Comparison of ENCODE assay signal across 8 cellular contexts in the genomic region with DNA sequence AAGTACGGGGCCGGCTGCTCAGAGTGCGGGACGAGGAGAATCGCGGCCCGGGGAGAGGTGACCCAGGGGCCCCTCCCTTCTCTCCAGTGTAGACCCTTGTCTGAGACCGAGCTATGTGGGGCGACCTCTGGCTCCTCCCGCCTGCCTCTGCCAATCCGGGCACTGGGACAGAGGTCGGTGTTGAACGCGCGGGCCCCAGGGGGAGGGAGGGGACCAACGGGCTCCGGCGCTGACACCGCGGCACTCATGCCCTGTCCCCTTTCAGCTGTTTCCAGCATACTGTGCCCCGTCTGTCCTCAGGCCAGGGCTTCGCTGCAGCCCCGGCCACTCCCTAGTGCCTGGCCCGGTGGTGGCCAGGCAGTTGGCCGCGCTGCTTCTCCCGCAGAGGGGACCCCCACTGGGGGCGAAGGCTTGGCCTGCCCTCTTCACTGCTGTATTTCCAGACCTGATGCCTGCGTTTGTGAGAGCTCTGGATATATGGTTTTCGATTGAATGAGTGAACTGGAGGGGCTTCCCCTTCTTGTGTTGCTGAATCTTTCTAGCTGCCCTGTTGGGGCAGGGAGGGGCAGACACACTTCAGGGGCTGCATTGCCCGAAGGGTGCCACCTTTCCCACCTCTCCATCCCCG. TPM values are rescaled to one million over a fixed set of nuclear protein-coding genes. Genes with fewer than 3 reads are reported as not detected.
DNase-seq lines count a peak whose midpoint lies in the region; ATAC-seq, FAIRE-seq and TF ChIP-seq lines count a peak whose summit lies in the region.

No MANE protein-coding gene starts in this region.

- 7% methylated on average over 13 to 30 of the region's 32 CpGs for WGBS in upper lobe of left lung, 2 donors

- H3K4me1 ChIP-seq in neutrophil (ENCODE audit: control insufficient read depth in 1 of 2, insufficient read depth in 1 of 2, low read depth in 1 of 2, low read length in 1 of 2) (peaks cover 18 to 23% of the 10 kb centered on the region in 2 experiments), upper lobe of left lung (peaks cover 19 to 38% (median 27%) of the 10 kb centered on the region in 4 donors)

- no peak for TF ChIP-seq POLR2A in upper lobe of left lung (IDR thresholded peaks at IDR 0.05)

- H3K4me3 ChIP-seq in neutrophil (ENCODE audit: low read depth in 1 of 2, low read length in 1 of 2), result peak overlapping the region; percentile 92 to 96
- peak overlapping the region; percentile 39 to 80 (median 68) for H3K4me3 ChIP-seq in upper lobe of left lung

- TF ChIP-seq CTCF in neutrophil (IDR thresholded peaks at IDR 0.05) (no peak), upper lobe of left lung (IDR thresholded peaks at IDR 0.05) (no peak)

- peaks cover 42% of the 10 kb centered on the region for H3K36me3 ChIP-seq in neutrophil
- peaks cover 23 to 42% (median 37%) of the 10 kb centered on the region in 4 donors for H3K36me3 ChIP-seq in upper lobe of left lung

- H3K27ac ChIP-seq in neutrophil, result peak overlapping the region; percentile 77
- H3K27ac ChIP-seq in upper lobe of left lung, result peak overlapping the region; percentile 76 to 93 (median 86)

- ATAC-seq in HG02852 (IDR thresholded peaks at IDR 0.05; ENCODE audit: unreplicated experiment), result peak; percentile 31
- peak; percentile 53 to 73 for ATAC-seq in upper lobe of left lung (ENCODE audit: low FRiP score in 2 of 2)

- DNase-seq in NCI-H2196 (lab: John Stamatoyannopoulos, UW; ENCODE audit: unreplicated experiment), result peak; percentile 5
- DNase-seq in NCI-H2196 treated with DMSO at 0.1 percent for 48 hours (lab: John Stamatoyannopoulos, UW; ENCODE audit: unreplicated experiment), result no peak
- DNase-seq in NOMO-1 treated with dmso at 0.1 percent for 144 hours (lab: John Stamatoyannopoulos, UW; ENCODE audit: unreplicated experiment), result peak; percentile 14
- peak; percentile 29 for DNase-seq in activated gamma-delta T cell (lab: John Stamatoyannopoulos, UW)
- peak; percentile 49 to 64 for DNase-seq in frontal cortex (ENCODE audit: low spot score in 2 of 2)
- DNase-seq in upper lobe of left lung, result peak; percentile 80 to 87

- no peak for TF ChIP-seq EP300 in upper lobe of left lung (IDR thresholded peaks at IDR 0.05)

- FAIRE-seq in frontal cortex (lab: Jason Lieb, UNC), result no peak

- no peaks in the 10 kb centered on the region for H3K9me3 ChIP-seq in neutrophil
- H3K9me3 ChIP-seq in upper lobe of left lung, result no peaks in the 10 kb centered on the region

- H3K27me3 ChIP-seq in neutrophil (no peaks in the 10 kb centered on the region), upper lobe of left lung (no peaks in the 10 kb centered on the region)

RNA-seq across cellular contexts. Expression of a gene that starts 0.8 kb away (rescaled TPM):
- total RNA-seq in frontal cortex (31.8 TPM), upper lobe of left lung (100 to 1,000 TPM in 5 of 6 donors, 10 to 100 TPM in 1; 60.8 to 250 (median 159) TPM)

RNA-seq across cellular contexts. Expression of a gene that starts 1.0 kb away (rescaled TPM):
- 11.0 TPM for total RNA-seq in frontal cortex
- total RNA-seq in upper lobe of left lung, result 10 to 100 TPM in 2 of 6 donors, 1 to 10 TPM in 3, not detected in 1; 3.3 to 14.7 (median 6.2) TPM
